ENCODE assay signal across 1 cellular context in the genomic region with DNA sequence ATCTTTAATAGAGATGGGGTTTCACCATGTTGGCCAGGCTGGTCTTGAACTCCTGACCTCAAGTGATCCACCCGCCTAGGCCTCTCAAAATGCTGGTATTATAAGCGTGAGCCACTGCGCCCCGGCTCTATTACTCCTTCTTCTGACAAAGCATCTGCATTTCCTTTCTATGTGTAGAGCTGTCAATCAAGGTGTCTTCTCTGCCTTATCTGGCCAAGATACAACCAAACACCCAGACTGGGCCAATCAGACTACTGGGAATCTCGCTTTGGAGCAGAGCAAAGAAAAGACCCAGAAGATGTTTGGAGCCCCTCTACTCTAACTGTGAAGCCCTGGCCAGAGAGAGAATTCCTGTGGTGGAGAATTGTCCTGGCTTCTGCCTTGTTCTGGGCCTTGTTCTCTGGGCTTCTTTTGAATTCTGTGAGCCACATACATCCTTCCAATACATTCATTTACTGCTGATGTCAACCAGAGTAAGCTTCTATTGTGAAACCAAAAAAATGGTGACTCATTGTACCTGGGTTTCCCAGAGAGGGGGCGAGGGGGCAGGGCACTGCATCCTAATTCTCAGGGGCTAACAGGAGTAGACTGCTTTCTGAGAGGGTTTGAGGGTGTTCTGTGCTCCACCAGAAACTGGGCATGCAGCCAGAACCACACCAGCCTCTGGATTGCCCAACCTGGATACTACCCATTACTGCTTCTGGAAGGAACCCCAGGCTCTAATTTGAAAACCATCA.
A peak's percentile ranks its signal among the peaks of the same experiment; 100 is the strongest.
TF ChIP-seq lines count a peak whose summit lies in the region.

No MANE protein-coding gene starts in this region.

TF ChIP-seq in K562, 482 proteins besides CTCF, POLR2A, EP300 and RAD21 (continued from another document):
- TF ChIP-seq, protein P1, sequence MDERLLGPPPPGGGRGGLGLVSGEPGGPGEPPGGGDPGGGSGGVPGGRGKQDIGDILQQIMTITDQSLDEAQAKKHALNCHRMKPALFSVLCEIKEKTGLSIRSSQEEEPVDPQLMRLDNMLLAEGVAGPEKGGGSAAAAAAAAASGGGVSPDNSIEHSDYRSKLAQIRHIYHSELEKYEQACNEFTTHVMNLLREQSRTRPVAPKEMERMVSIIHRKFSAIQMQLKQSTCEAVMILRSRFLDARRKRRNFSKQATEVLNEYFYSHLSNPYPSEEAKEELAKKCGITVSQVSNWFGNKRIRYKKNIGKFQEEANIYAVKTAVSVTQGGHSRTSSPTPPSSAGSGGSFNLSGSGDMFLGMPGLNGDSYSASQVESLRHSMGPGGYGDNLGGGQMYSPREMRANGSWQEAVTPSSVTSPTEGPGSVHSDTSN (CRISPR knock-in tag; IDR thresholded peaks at IDR 0.05; ENCODE audit: low read depth): no peak
- TF ChIP-seq, protein P1 (tag; conservative IDR thresholded peaks at IDR 0.05; ENCODE audit: low read depth): 0 out of 2 replicates have a peak, but pooled peaks have one; percentile 14
TF ChIP-seq in K562: peak in this region for 5.
